8 cellular contexts compared by ENCODE assay signal in the genomic region with DNA sequence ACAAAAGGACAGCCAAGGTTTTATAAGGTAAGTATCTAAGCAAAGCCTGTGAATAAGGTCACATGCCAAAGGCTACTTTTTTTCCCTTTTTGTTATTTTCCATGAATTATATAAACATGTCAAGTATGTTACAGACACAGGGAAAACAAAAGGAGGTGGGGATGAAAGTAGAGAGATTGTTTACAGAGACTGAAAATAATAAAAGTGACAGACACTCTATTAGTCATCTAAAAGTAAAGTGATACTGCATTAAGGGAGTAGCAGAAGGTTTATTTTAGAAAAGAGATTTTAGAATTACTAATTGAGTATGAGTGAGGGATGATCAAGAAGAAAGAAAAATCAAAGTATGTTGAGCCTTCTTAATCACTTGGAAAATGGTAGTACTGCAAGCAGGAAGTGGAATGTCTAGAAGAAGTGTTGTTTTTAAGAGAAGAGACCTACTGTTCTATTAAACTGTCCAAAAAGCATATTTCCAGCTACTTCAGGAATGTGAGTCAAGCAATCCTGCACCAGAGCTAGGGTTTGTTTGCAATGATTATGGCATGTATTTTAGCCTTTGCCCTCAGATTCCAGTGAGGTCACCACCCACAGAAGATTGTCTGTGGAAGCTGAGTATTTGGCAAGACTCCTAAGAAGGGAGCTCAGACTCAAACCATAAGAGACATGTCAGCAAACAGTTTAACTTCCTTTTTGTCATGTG.
A peak's percentile ranks its signal among the peaks of the same experiment; 100 is the strongest.
DNase-seq lines count a peak whose midpoint lies in the region; ATAC-seq and TF ChIP-seq lines count a peak whose summit lies in the region.

No MANE protein-coding gene starts in this region.

- H4K20me1 ChIP-seq in OCI-LY3 (ENCODE audit: insufficient read depth, low read length): no peaks in the 10 kb centered on the region

- TF ChIP-seq EP300 in ovary (IDR thresholded peaks at IDR 0.05): no peak

- peak overlapping the region; percentile 46 for H3K4me2 ChIP-seq in OCI-LY3 (ENCODE audit: low read length)

- ATAC-seq in GM19395 (IDR thresholded peaks at IDR 0.05; ENCODE audit: unreplicated experiment): no peak

- TF ChIP-seq CTCF in CD14-positive monocyte (IDR thresholded peaks at IDR 0.05): no peak
- TF ChIP-seq CTCF in OCI-LY3 (IDR thresholded peaks at IDR 0.05; ENCODE audit: low read depth, low read length): no peak
- TF ChIP-seq CTCF in fibroblast of mammary gland (conservative IDR thresholded peaks at IDR 0.05; ENCODE audit: control insufficient read depth, insufficient read depth, low read depth, low read length): no peak
- no peak for TF ChIP-seq CTCF in ovary (IDR thresholded peaks at IDR 0.05)

- H3K4me1 ChIP-seq in OCI-LY3 (ENCODE audit: low read length) (no peaks in the 10 kb centered on the region), ovary (ENCODE audit: insufficient read depth) (peaks cover 2% of the 10 kb centered on the region)

- no peaks in the 10 kb centered on the region for H3K9me3 ChIP-seq in OCI-LY3 (ENCODE audit: insufficient read depth, low read length)
- H3K9me3 ChIP-seq in ovary: no peaks in the 10 kb centered on the region

- peaks cover 0 to 2% (median 0%) of the 10 kb centered on the region in 3 donors for H3K27me3 Mint-ChIP-seq in CD14-positive monocyte (ENCODE audit: low read depth in 3 of 3)

- intact Hi-C loops in CD14-positive monocyte (cut with micrococcal nuclease) (no loop called here), ovary (cut with DNase I) (no loop called here)

- H3K27me3 ChIP-seq in OCI-LY3 (ENCODE audit: low read depth, low read length): no peaks in the 10 kb centered on the region
- no peaks in the 10 kb centered on the region for H3K27me3 ChIP-seq in ovary

- no peaks in the 10 kb centered on the region for H3K36me3 Mint-ChIP-seq in CD14-positive monocyte

- H3K27ac ChIP-seq in OCI-LY3 (ENCODE audit: low read length): no peak overlapping the region
- no peak overlapping the region for H3K27ac ChIP-seq in ovary

- H3K4me3 Mint-ChIP-seq in CD14-positive monocyte: peak overlapping the region; percentile 70 to 90

- no peak overlapping the region for H3K9ac ChIP-seq in OCI-LY3 (ENCODE audit: low read length)

- no peaks in the 10 kb centered on the region for H3K9me3 Mint-ChIP-seq in CD14-positive monocyte

- H3K4me1 Mint-ChIP-seq in CD14-positive monocyte: peaks cover 29% of the 10 kb centered on the region

- DNase-seq in CD14-positive monocyte (ENCODE audit: low spot score) (peak; percentile 65), fibroblast of mammary gland (ENCODE audit: low read depth) (peak; percentile 92), ovary (peak in 1 of 5 donors; percentile 28), NCI-H748 treated with DMSO at 0.1 percent for 48 hours (lab: John Stamatoyannopoulos, UW) (no peak), NCI-H446 treated with DMSO at 0.1 percent for 48 hours (lab: John Stamatoyannopoulos, UW) (no peak), middle frontal gyrus (ENCODE audit: extremely low spot score, low spot score) (no peak)

- no peak overlapping the region for H2AFZ ChIP-seq in OCI-LY3 (ENCODE audit: low read depth, low read length)

- no peak for TF ChIP-seq POLR2A in ovary (IDR thresholded peaks at IDR 0.05)

- H3K4me3 ChIP-seq in OCI-LY3 (ENCODE audit: low read length): peak overlapping the region; percentile 44
- peak overlapping the region; percentile 29 for H3K4me3 ChIP-seq in fibroblast of mammary gland (ENCODE audit: control insufficient read depth, low read depth, low read length)
- peak overlapping the region; percentile 35 for H3K4me3 ChIP-seq in ovary

- H3K79me2 ChIP-seq in OCI-LY3 (ENCODE audit: low read length): no peaks in the 10 kb centered on the region

- peak overlapping the region; percentile 91 to 99 (median 97) for H3K27ac Mint-ChIP-seq in CD14-positive monocyte

- H3K36me3 ChIP-seq in OCI-LY3 (replicated peaks; ENCODE audit: low read depth, low read length) (no peaks in the 10 kb centered on the region), ovary (no peaks in the 10 kb centered on the region)

Comparison
In these comparisons a context has a peak if more than half of its experiments do, and no peak if none do; other contexts are left out.
1. DNase-seq: peak in CD14-positive monocyte (single experiment) and fibroblast of mammary gland (single experiment); none in NCI-H748 treated with DMSO at 0.1 percent for 48 hours (single experiment), NCI-H446 treated with DMSO at 0.1 percent for 48 hours (single experiment) and middle frontal gyrus (single experiment).
2. Peak in every context shown above with its lines, with median percentiles within 50 percentile points of each other: H3K4me3 ChIP-seq.